ENCODE assay signal across 2 cellular contexts in genomic region chr4:56628592-56628991, GRCh38.
A peak's percentile ranks its signal among the peaks of the same experiment; 100 is the strongest.
TF ChIP-seq lines count a peak whose summit lies in the region.

No MANE protein-coding gene starts in this region.

TF ChIP-seq in HepG2, 621 proteins besides CTCF, POLR2A, EP300 and RAD21:
- TF ChIP-seq KDM2A (CRISPR knock-in tag; IDR thresholded peaks at IDR 0.05; ENCODE audit: borderline replicate concordance, low read depth) (no peak), MAFK (conservative IDR thresholded peaks at IDR 0.05 in 1 of 2, IDR thresholded peaks at IDR 0.05 in 1 of 2; ENCODE audit: low read length in 2 of 2) (peak; percentile 93 to 97), MAFF (IDR thresholded peaks at IDR 0.05; ENCODE audit: low read depth, low read length) (peak; percentile 96), ZNF12 (CRISPR knock-in tag; IDR thresholded peaks at IDR 0.05) (no peak)

TF ChIP-seq in K562, 482 proteins besides CTCF, POLR2A, EP300 and RAD21:
- TF ChIP-seq PHB (CRISPR knock-in tag; IDR thresholded peaks at IDR 0.05), result no peak
- peak; percentile 70 for TF ChIP-seq C11orf30 (IDR thresholded peaks at IDR 0.05; ENCODE audit: low read depth)
- TF ChIP-seq ZNF644 (tag; IDR thresholded peaks at IDR 0.05; ENCODE audit: low read depth), result no peak
- TF ChIP-seq HDAC8 (tag; IDR thresholded peaks at IDR 0.05), result no peak
- peak; percentile 85 for TF ChIP-seq MAFK (IDR thresholded peaks at IDR 0.05; ENCODE audit: low read length)
- TF ChIP-seq NKRF (IDR thresholded peaks at IDR 0.05; ENCODE audit: borderline replicate concordance), result no peak
- TF ChIP-seq MAFG (tag; conservative IDR thresholded peaks at IDR 0.05), result peak; percentile 74
- peak; percentile 88 for TF ChIP-seq MAFF (IDR thresholded peaks at IDR 0.05; ENCODE audit: low read length)
- TF ChIP-seq ZNF316 (IDR thresholded peaks at IDR 0.05), result peak; percentile 84
- no peak for TF ChIP-seq POLR3A (IDR thresholded peaks at IDR 0.05; ENCODE audit: borderline replicate concordance, extremely low read depth, insufficient read depth, insufficient read length)
- TF ChIP-seq USF2 (CRISPR knock-in tag; IDR thresholded peaks at IDR 0.05), result no peak
- no peak for TF ChIP-seq GATAD2A (IDR thresholded peaks at IDR 0.05)
- no peak for TF ChIP-seq CLOCK (CRISPR knock-in tag; IDR thresholded peaks at IDR 0.05; ENCODE audit: borderline replicate concordance)
